10 cellular contexts compared by ENCODE assay signal in genomic region chr20:19073584-19074198, GRCh38.
A peak's percentile ranks its signal among the peaks of the same experiment; 100 is the strongest.
DNase-seq lines count a peak whose midpoint lies in the region; ATAC-seq and TF ChIP-seq lines count a peak whose summit lies in the region.
"Had no signal": no experiment of that assay in that cellular context is flagged by ENCODE, and none has a peak within 500 bp of the region (broad histone marks: within the 10 kb centered on the region; RNA-seq: fewer than 3 reads in every experiment).

No MANE protein-coding gene starts in this region.

- POLR2A ChIA-PET in PC-3 (lab: Charles Lee; ENCODE audit: unreplicated experiment), result no interaction called here

- no peaks in the 10 kb centered on the region for H4K20me1 ChIP-seq in PC-3 (ENCODE audit: low read length)

- CTCF ChIA-PET in PC-3 (lab: Charles Lee), result no interaction called here

- no peaks in the 10 kb centered on the region for H3K36me3 ChIP-seq in BE2C
- H3K36me3 ChIP-seq in PC-3 (ENCODE audit: low read depth, low read length), result no peaks in the 10 kb centered on the region
- no peaks in the 10 kb centered on the region for H3K36me3 ChIP-seq in iPS DF 6.9 (ENCODE audit: control insufficient read depth, insufficient read depth, low read length)

- no peak overlapping the region for H3K4me2 ChIP-seq in PC-3 (ENCODE audit: low read length)

- no peaks in the 10 kb centered on the region for H3F3A ChIP-seq in PC-3 (ENCODE audit: low read length, unreplicated experiment)

- H3K27me3 ChIP-seq in BE2C (no peaks in the 10 kb centered on the region), PC-3 (ENCODE audit: low read length) (peaks cover 4% of the 10 kb centered on the region; the same call in 1 of the 2 replicates), iPS DF 6.9 (ENCODE audit: control insufficient read depth, insufficient read depth, low read length) (no peaks in the 10 kb centered on the region)

- TF ChIP-seq CTCF in BE2C (IDR thresholded peaks at IDR 0.05; ENCODE audit: low read depth, low read length) (peak; percentile 46), GM12875 (IDR thresholded peaks at IDR 0.05; ENCODE audit: borderline replicate concordance, insufficient read depth, low read depth, low read length) (peak; percentile 60), PC-3 (conservative IDR thresholded peaks at IDR 0.05; ENCODE audit: low read depth, low read length) (peak; percentile 66)

- no TSS peak for BruUV-seq in PC-3 (replicated peaks; lab: Mats Ljungman, UMichigan)

- no CpG with 5 or more reads among the region's 2 CpGs for WGBS in iPS DF 6.9 (ENCODE audit: insufficient coverage, insufficient read length)

- ATAC-seq in PC-3 (no peak), HG03521 (IDR thresholded peaks at IDR 0.05; ENCODE audit: unreplicated experiment) (no peak)

- H3K4me1 ChIP-seq in BE2C (no peaks in the 10 kb centered on the region), PC-3 (ENCODE audit: insufficient read depth, low read length) (peaks cover 10% of the 10 kb centered on the region), iPS DF 6.9 (ENCODE audit: control insufficient read depth, insufficient read depth, low read length) (no peaks in the 10 kb centered on the region; the same call in 1 of the 2 replicates)

- H3K4me3 ChIP-seq in BE2C (ENCODE audit: low read depth, low read length), result no peak overlapping the region
- H3K4me3 ChIP-seq in GM12875 (ENCODE audit: low read depth, low read length), result no peak overlapping the region
- H3K4me3 ChIP-seq in PC-3 (ENCODE audit: low read length), result no peak overlapping the region
- no peak overlapping the region for H3K4me3 ChIP-seq in iPS DF 6.9 (ENCODE audit: low read length)

- no peak overlapping the region for H2AFZ ChIP-seq in PC-3 (ENCODE audit: low read length)

- no peak overlapping the region for H3K9ac ChIP-seq in PC-3 (ENCODE audit: low read length)

- H3K9me3 ChIP-seq in BE2C (no peaks in the 10 kb centered on the region), PC-3 (ENCODE audit: low read length) (no peaks in the 10 kb centered on the region), iPS DF 6.9 (ENCODE audit: control insufficient read depth, insufficient read depth, low read length) (no peaks in the 10 kb centered on the region)

- DNase-seq in BE2C, result peak; percentile 14
- DNase-seq in PC-3, result peak; percentile 20
- peak; percentile 33 for DNase-seq in iPS DF 6.9 (ENCODE audit: low read depth, low spot score)
- no peak for DNase-seq in HPDE6-E6E7 (ENCODE audit: extremely low spot score)
- DNase-seq in NOMO-1 treated with DMSO at 0.1 percent for 48 hours (lab: John Stamatoyannopoulos, UW; ENCODE audit: unreplicated experiment), result no peak
- no peak for DNase-seq in Kasumi-1 (lab: John Stamatoyannopoulos, UW)
- DNase-seq: naive B cell, NCI-H1048 had no signal

- H3K27ac ChIP-seq in PC-3 (ENCODE audit: low read length), result no peak overlapping the region
- no peak overlapping the region for H3K27ac ChIP-seq in iPS DF 6.9 (ENCODE audit: low read length)

- intact Hi-C loops in PC-3 (cut with micrococcal nuclease), result no loop called here

- H3K9me2 ChIP-seq in PC-3 (replicated peaks; ENCODE audit: low read length), result no peaks in the 10 kb centered on the region

- H3K79me2 ChIP-seq in PC-3 (ENCODE audit: low read length), result no peaks in the 10 kb centered on the region

Comparison
In these comparisons a context has a peak if more than half of its experiments do, and no peak if none do; other contexts are left out.
1. DNase-seq: peak in BE2C (single experiment), PC-3 (single experiment) and iPS DF 6.9 (single experiment); none in HPDE6-E6E7 (single experiment), NOMO-1 treated with DMSO at 0.1 percent for 48 hours (single experiment) and Kasumi-1 (0 of 2).
2. Peak in every context shown above with its lines, with median percentiles within 50 percentile points of each other: CTCF ChIP-seq.